8 cellular contexts compared by ENCODE assay signal in genomic region chr5:61768692-61769281, GRCh38.
DNase-seq lines count a peak whose midpoint lies in the region; ATAC-seq and TF ChIP-seq lines count a peak whose summit lies in the region.

No MANE protein-coding gene starts in this region.

- intact Hi-C loops in CD4-positive, alpha-beta T cell (cut with DNase I, micrococcal nuclease), result no loop called here
- intact Hi-C loops in CD8-positive, alpha-beta T cell (cut with DNase I, micrococcal nuclease), result no loop called here

- POLR2A ChIA-PET in GM10248 (lab: Yijun Ruan, JAX), result no interaction called here
- POLR2A ChIA-PET in CD4-positive, alpha-beta T cell (lab: Charles Lee), result no interaction called here
- POLR2A ChIA-PET in CD8-positive, alpha-beta T cell (lab: Charles Lee), result no interaction called here

- no peaks in the 10 kb centered on the region for H3K4me1 ChIP-seq in RWPE2 (ENCODE audit: insufficient read depth, poor library complexity, severe bottlenecking)
- H3K4me1 ChIP-seq in CD8-positive, alpha-beta T cell (ENCODE audit: insufficient read depth, low read length), result no peaks in the 10 kb centered on the region

- TF ChIP-seq CTCF in GM10248 (IDR thresholded peaks at IDR 0.05; ENCODE audit: control extremely low read depth, extremely low read depth, low read depth, missing control alignments) (peak; percentile 52), GM20000 (IDR thresholded peaks at IDR 0.05; ENCODE audit: extremely low read depth, missing control alignments) (peak; percentile 61), RWPE2 (IDR thresholded peaks at IDR 0.05; ENCODE audit: poor library complexity, severe bottlenecking) (peak; percentile 83)
- no peak for TF ChIP-seq CTCF in CD4-positive, alpha-beta T cell (IDR thresholded peaks at IDR 0.05)
- no peak for TF ChIP-seq CTCF in CD8-positive, alpha-beta T cell (IDR thresholded peaks at IDR 0.05)

- H3K27me3 Mint-ChIP-seq in CD4-positive, alpha-beta T cell, result peaks cover 33% of the 10 kb centered on the region
- peaks cover 3% of the 10 kb centered on the region for H3K27me3 Mint-ChIP-seq in CD8-positive, alpha-beta T cell (ENCODE audit: low read depth)

- H3K36me3 Mint-ChIP-seq in CD4-positive, alpha-beta T cell (ENCODE audit: low read depth), result no peaks in the 10 kb centered on the region
- no peaks in the 10 kb centered on the region for H3K36me3 Mint-ChIP-seq in CD8-positive, alpha-beta T cell

- peak; percentile 38 for DNase-seq in GM10248 (ENCODE audit: extremely low spot score)
- peak; percentile 44 for DNase-seq in GM20000 (ENCODE audit: low spot score)
- no peak for DNase-seq in RWPE2 (ENCODE audit: low spot score)
- peak; percentile 74 for DNase-seq in iPS DF 4.7 (ENCODE audit: extremely low read depth, low spot score)
- no peak for DNase-seq in CD4-positive, alpha-beta T cell
- DNase-seq in NCI-H510A (lab: John Stamatoyannopoulos, UW), result no peak
- no peak for DNase-seq in CD8-positive, alpha-beta T cell

- peaks cover 2% of the 10 kb centered on the region for H3K9me3 Mint-ChIP-seq in CD4-positive, alpha-beta T cell
- H3K9me3 Mint-ChIP-seq in CD8-positive, alpha-beta T cell, result no peaks in the 10 kb centered on the region

- no peak overlapping the region for H3K4me3 ChIP-seq in RWPE2 (ENCODE audit: severe bottlenecking)
- no peak overlapping the region for H3K4me3 ChIP-seq in CD8-positive, alpha-beta T cell (ENCODE audit: low read depth, low read length)

- no peak overlapping the region for H3K4me3 Mint-ChIP-seq in CD4-positive, alpha-beta T cell
- H3K4me3 Mint-ChIP-seq in CD8-positive, alpha-beta T cell, result no peak overlapping the region

- H3K36me3 ChIP-seq in RWPE2 (ENCODE audit: low read depth), result no peaks in the 10 kb centered on the region
- no peaks in the 10 kb centered on the region for H3K36me3 ChIP-seq in CD8-positive, alpha-beta T cell (ENCODE audit: insufficient read depth, low read length)

- H3K9me3 ChIP-seq in RWPE2 (ENCODE audit: severe bottlenecking), result no peaks in the 10 kb centered on the region
- peaks cover 12% of the 10 kb centered on the region for H3K9me3 ChIP-seq in CD4-positive, alpha-beta T cell (ENCODE audit: control insufficient read depth, low read length)
- H3K9me3 ChIP-seq in CD8-positive, alpha-beta T cell (ENCODE audit: low read length), result no peaks in the 10 kb centered on the region

- H3K27me3 ChIP-seq in RWPE2 (ENCODE audit: insufficient read depth, poor library complexity, severe bottlenecking), result no peaks in the 10 kb centered on the region
- H3K27me3 ChIP-seq in CD4-positive, alpha-beta T cell (ENCODE audit: control insufficient read depth, insufficient read depth, low read length), result no peaks in the 10 kb centered on the region
- no peaks in the 10 kb centered on the region for H3K27me3 ChIP-seq in CD8-positive, alpha-beta T cell (ENCODE audit: insufficient read depth, low read length)

- H3K27ac ChIP-seq in RWPE2 (ENCODE audit: poor library complexity, severe bottlenecking), result no peak overlapping the region
- no peak overlapping the region for H3K27ac ChIP-seq in CD4-positive, alpha-beta T cell (ENCODE audit: low read depth, low read length)
- H3K27ac ChIP-seq in CD8-positive, alpha-beta T cell (ENCODE audit: low read depth, low read length), result no peak overlapping the region

- no peak overlapping the region for H3K27ac Mint-ChIP-seq in CD4-positive, alpha-beta T cell
- no peak overlapping the region for H3K27ac Mint-ChIP-seq in CD8-positive, alpha-beta T cell

- CTCF ChIA-PET in GM10248 (lab: Yijun Ruan, JAX), result interaction anchor here (0.9 kb wide), 2 partner anchors 9 to 26 kb away, joined by 3 to 4 read pairs; no protein-coding TSS in a partner anchor
- CTCF ChIA-PET in CD4-positive, alpha-beta T cell (lab: Charles Lee), result no interaction called here
- CTCF ChIA-PET in CD8-positive, alpha-beta T cell (lab: Charles Lee), result no interaction called here

- no peaks in the 10 kb centered on the region for H3K4me1 Mint-ChIP-seq in CD4-positive, alpha-beta T cell (ENCODE audit: low read depth)
- no peaks in the 10 kb centered on the region for H3K4me1 Mint-ChIP-seq in CD8-positive, alpha-beta T cell (ENCODE audit: low read depth)

- ATAC-seq in HG03439 (IDR thresholded peaks at IDR 0.05; ENCODE audit: unreplicated experiment) (peak; percentile 98), RWPE2 (ENCODE audit: low read depth) (peak; percentile 98)
- ATAC-seq in CD4-positive, alpha-beta T cell (ENCODE audit: poor library complexity), result no peak
- no peak for ATAC-seq in CD8-positive, alpha-beta T cell

Comparison
In these comparisons a context has a peak if more than half of its experiments do, and no peak if none do; other contexts are left out.
1. DNase-seq: peak in GM10248 (single experiment), GM20000 (single experiment) and iPS DF 4.7 (single experiment); none in RWPE2 (single experiment), CD4-positive, alpha-beta T cell (0 of 10), NCI-H510A (single experiment) and CD8-positive, alpha-beta T cell (0 of 7).
2. CTCF ChIP-seq: peak in GM10248 (single experiment), GM20000 (single experiment) and RWPE2 (single experiment); none in CD4-positive, alpha-beta T cell (single experiment) and CD8-positive, alpha-beta T cell (single experiment).
3. ATAC-seq: peak in HG03439 (single experiment) and RWPE2 (single experiment); none in CD4-positive, alpha-beta T cell (single experiment) and CD8-positive, alpha-beta T cell (single experiment).